In genomic region chr5:34582364-34582763, GRCh38 we compare ENCODE assay signal across 18 cellular contexts.
A peak's percentile ranks its signal among the peaks of the same experiment; 100 is the strongest.
DNase-seq lines count a peak whose midpoint lies in the region; ATAC-seq and TF ChIP-seq lines count a peak whose summit lies in the region.
"Had no signal": no experiment of that assay in that cellular context is flagged by ENCODE, and none has a peak within 500 bp of the region (broad histone marks: within the 10 kb centered on the region; RNA-seq: fewer than 3 reads in every experiment).

No MANE protein-coding gene starts in this region.

- no TSS peak for BruUV-seq in HCT116 (replicated peaks; lab: Mats Ljungman, UMichigan)

- no peak for DNase-seq in HCT116 (ENCODE audit: low read depth, low spot score)
- DNase-seq in RWPE2 (ENCODE audit: low spot score), result no peak
- DNase-seq in iPS DF 19.7 (ENCODE audit: low read depth, low spot score), result peak; percentile 15
- DNase-seq in midbrain (lab: John Stamatoyannopoulos, UW), result no peak
- DNase-seq in right atrium auricular region (ENCODE audit: low spot score), result no peak
- no peak for DNase-seq in trophoblast cell
- DNase-seq: activated CD4-positive, alpha-beta memory T cell treated with anti-CD3 and anti-CD28 coated beads for 36 hours; activated T-cell treated with anti-CD3 and anti-CD28 coated beads, Interleukin-2, amount 50 U/mL, for 4 hours; Caco-2; esophagus squamous epithelium; kidney; NCI-H2107; sigmoid colon; stimulated activated CD4-positive, alpha-beta T cell treated with anti-CD3 and anti-CD28 coated beads, Interleukin-2, amount 100 ng/mL, for 48 hours had no signal

- ATAC-seq in HCT116 (peak; percentile 76), RWPE2 (ENCODE audit: low read depth) (no peak), HG03565 (IDR thresholded peaks at IDR 0.05; ENCODE audit: unreplicated experiment) (no peak)
- ATAC-seq: activated naive CD4-positive, alpha-beta T cell treated with anti-CD3 and anti-CD28 coated beads, Interleukin-2, amount 50 U/mL, for 72 hours; activated T-cell treated with anti-CD3 and anti-CD28 coated beads, Interleukin-2, amount 50 U/mL, for 4 hours had no signal

- intact Hi-C loops in HCT116 (cut with micrococcal nuclease), result no loop called here

- no peak overlapping the region for H3K23ac ChIP-seq in trophoblast cell (ENCODE audit: low read length)

- no CpG with 5 or more reads among the region's 3 CpGs for WGBS in trophoblast cell (ENCODE audit: extremely low coverage, insufficient coverage, insufficient read length)

- H3K79me2 ChIP-seq in HCT116 (ENCODE audit: insufficient read depth, low read length) (no peaks in the 10 kb centered on the region), trophoblast cell (ENCODE audit: control insufficient read depth, insufficient read depth, low read length, poor library complexity) (peaks cover 2% of the 10 kb centered on the region)

- H3K9me2 ChIP-seq in HCT116 (ENCODE audit: insufficient read depth), result no peaks in the 10 kb centered on the region

- H3K9me3 ChIP-seq in BLaER1 treated with 17β-estradiol and CSF1 and Interleukin-3, amounts not matched to agents 10 nM and 100 nM (replicated peaks in 1 of 11), result peaks cover 0 to 20% (median 11%) of the 10 kb centered on the region in 11 experiments; a peak in 14 of 22 replicates
- H3K9me3 ChIP-seq in HCT116 (ENCODE audit: control insufficient read depth in 1 of 2, insufficient read depth in 1 of 2, low read depth in 1 of 2, low read length in 2 of 2) (no peaks in the 10 kb centered on the region), RWPE2 (ENCODE audit: severe bottlenecking) (no peaks in the 10 kb centered on the region), right atrium auricular region (no peaks in the 10 kb centered on the region), trophoblast cell (ENCODE audit: insufficient read depth, low read depth, low read length) (peaks cover 3% of the 10 kb centered on the region)
- H3K9me3 ChIP-seq: Caco-2, esophagus squamous epithelium, sigmoid colon had no signal

- no peak overlapping the region for H3K18ac ChIP-seq in trophoblast cell (ENCODE audit: low read length)

- RAD21 ChIA-PET in HCT116 (lab: Charles Lee; ENCODE audit: low non-redundant PET in 1 of 2, low total read pairs in 2 of 2, uncharacterized antibody in 2 of 2, unreplicated experiment in 2 of 2), result no interaction called here

- H2BK120ac ChIP-seq in trophoblast cell (ENCODE audit: insufficient read depth, low read length, poor library complexity), result no peak overlapping the region

- POLR2A ChIA-PET in HCT116 (lab: Charles Lee), result interaction anchor here (0.9 kb wide), 1 partner anchor 11 kb away, joined by 3 read pairs; no protein-coding TSS in a partner anchor

- TF ChIP-seq POLR2A in HCT116 (IDR thresholded peaks at IDR 0.05; ENCODE audit: borderline replicate concordance, extremely low read depth, insufficient read depth, insufficient read length), result no peak

- H3K27ac ChIP-seq in BLaER1 treated with 17β-estradiol and CSF1 and Interleukin-3, amounts not matched to agents 10 nM and 100 nM, result peak overlapping the region in 6 of 11 experiments; percentile 16 to 97 (median 84); a peak in 12 of 22 replicates
- no peak overlapping the region for H3K27ac ChIP-seq in HCT116 (ENCODE audit: low read depth, low read length)
- peak overlapping the region; percentile 98 for H3K27ac ChIP-seq in RWPE2 (ENCODE audit: poor library complexity, severe bottlenecking)
- H3K27ac ChIP-seq in right atrium auricular region, result no peak overlapping the region
- no peak overlapping the region for H3K27ac ChIP-seq in trophoblast cell (ENCODE audit: low read depth, low read length)
- H3K27ac ChIP-seq: sigmoid colon, SK-N-MC had no signal

- no peak overlapping the region for H3K14ac ChIP-seq in trophoblast cell (ENCODE audit: low read length)

- peak overlapping the region in 2 of 11 experiments; percentile 51 to 74; a peak in 6 of 22 replicates for H3K9ac ChIP-seq in BLaER1 treated with 17β-estradiol and CSF1 and Interleukin-3, amounts not matched to agents 10 nM and 100 nM
- H3K9ac ChIP-seq in HCT116 (ENCODE audit: low read length), result no peak overlapping the region
- no peak overlapping the region for H3K9ac ChIP-seq in trophoblast cell (ENCODE audit: low read length)

- CTCF ChIA-PET in HCT116 (lab: Charles Lee), result no interaction called here

- no peak overlapping the region for H3K4me3 ChIP-seq in BLaER1 treated with 17β-estradiol and CSF1 and Interleukin-3, amounts not matched to agents 10 nM and 100 nM
- H3K4me3 ChIP-seq in HCT116 (replicated peaks in 1 of 2; ENCODE audit: low read depth in 1 of 2, low read length in 2 of 2), result no peak overlapping the region
- H3K4me3 ChIP-seq in RWPE2 (ENCODE audit: severe bottlenecking), result no peak overlapping the region
- no peak overlapping the region for H3K4me3 ChIP-seq in right atrium auricular region
- H3K4me3 ChIP-seq in trophoblast cell (ENCODE audit: low read depth, low read length), result no peak overlapping the region
- H3K4me3 ChIP-seq: esophagus squamous epithelium, sigmoid colon, SK-N-MC had no signal

- H3K4ac ChIP-seq in trophoblast cell (ENCODE audit: low read depth, low read length), result no peak overlapping the region

- no peak overlapping the region for H4K91ac ChIP-seq in trophoblast cell (ENCODE audit: low read depth, low read length)

- no peak for TF ChIP-seq RAD21 in HCT116 (IDR thresholded peaks at IDR 0.05; ENCODE audit: low read depth)

- H2BK5ac ChIP-seq in trophoblast cell (ENCODE audit: low read depth, low read length, poor library complexity), result no peak overlapping the region

- peaks cover 10% of the 10 kb centered on the region for H3K79me1 ChIP-seq in trophoblast cell (ENCODE audit: low read length)

- no peaks in the 10 kb centered on the region for H3K27me3 ChIP-seq in BLaER1 treated with 17β-estradiol and CSF1 and Interleukin-3, amounts not matched to agents 10 nM and 100 nM
- H3K27me3 ChIP-seq in HCT116 (ENCODE audit: insufficient read depth, low read length) (no peaks in the 10 kb centered on the region), RWPE2 (ENCODE audit: insufficient read depth, poor library complexity, severe bottlenecking) (no peaks in the 10 kb centered on the region), right atrium auricular region (no peaks in the 10 kb centered on the region), trophoblast cell (ENCODE audit: insufficient read depth, low read length) (no peaks in the 10 kb centered on the region)
- H3K27me3 ChIP-seq: esophagus squamous epithelium, sigmoid colon had no signal

- no peak overlapping the region for H2AFZ ChIP-seq in HCT116 (ENCODE audit: low read depth, low read length, poor library complexity, severe bottlenecking)
- no peak overlapping the region for H2AFZ ChIP-seq in trophoblast cell (ENCODE audit: insufficient read depth, low read length, poor library complexity)

- no peak overlapping the region for H4K8ac ChIP-seq in trophoblast cell (ENCODE audit: low read depth, low read length)

- H3K4me2 ChIP-seq in BLaER1 treated with 17β-estradiol and CSF1 and Interleukin-3, amounts not matched to agents 10 nM and 100 nM, result peak overlapping the region in 5 of 11 experiments; percentile 57 to 80 (median 78); a peak in 11 of 22 replicates
- H3K4me2 ChIP-seq in HCT116 (ENCODE audit: low read length) (no peak overlapping the region), trophoblast cell (ENCODE audit: low read length) (no peak overlapping the region)

- no peaks in the 10 kb centered on the region for H4K20me1 ChIP-seq in BLaER1 treated with 17β-estradiol and CSF1 and Interleukin-3, amounts not matched to agents 10 nM and 100 nM
- no peaks in the 10 kb centered on the region for H4K20me1 ChIP-seq in HCT116 (ENCODE audit: insufficient read depth)

- H3K36me3 ChIP-seq in BLaER1 treated with 17β-estradiol and CSF1 and Interleukin-3, amounts not matched to agents 10 nM and 100 nM, result 0 out of 22 replicates have a peak, but pooled peaks cover 0 to 5% (median 0%) of the 10 kb centered on the region in 11 experiments
- H3K36me3 ChIP-seq in HCT116 (ENCODE audit: control insufficient read depth in 1 of 2, insufficient read depth in 2 of 2, low read length in 2 of 2) (no peaks in the 10 kb centered on the region), RWPE2 (ENCODE audit: low read depth) (no peaks in the 10 kb centered on the region), right atrium auricular region (no peaks in the 10 kb centered on the region), trophoblast cell (ENCODE audit: control insufficient read depth in 1 of 2, insufficient read depth in 2 of 2, low read length in 2 of 2) (no peaks in the 10 kb centered on the region)
- H3K36me3 ChIP-seq: esophagus squamous epithelium, sigmoid colon had no signal

- H3K4me1 ChIP-seq in BLaER1 treated with 17β-estradiol and CSF1 and Interleukin-3, amounts not matched to agents 10 nM and 100 nM, result peaks cover 0 to 62% (median 48%) of the 10 kb centered on the region in 10 experiments; a peak in 15 of 20 replicates
- H3K4me1 ChIP-seq in HCT116 (ENCODE audit: control insufficient read depth in 1 of 2, insufficient read depth in 2 of 2, low read length in 2 of 2), result no peaks in the 10 kb centered on the region
- H3K4me1 ChIP-seq in RWPE2 (ENCODE audit: insufficient read depth, poor library complexity, severe bottlenecking), result peaks cover 39% of the 10 kb centered on the region
- no peaks in the 10 kb centered on the region for H3K4me1 ChIP-seq in right atrium auricular region
- peaks cover 8 to 9% of the 10 kb centered on the region in 2 experiments for H3K4me1 ChIP-seq in trophoblast cell (ENCODE audit: control insufficient read depth in 1 of 2, insufficient read depth in 2 of 2, low read length in 2 of 2)
- H3K4me1 ChIP-seq: esophagus squamous epithelium had no signal

- TF ChIP-seq CTCF in HCT116 (IDR thresholded peaks at IDR 0.05 in 2 of 3, conservative IDR thresholded peaks at IDR 0.05 in 1 of 3; ENCODE audit: borderline replicate concordance in 1 of 3, insufficient read depth in 1 of 3, low read depth in 2 of 3, low read length in 2 of 3), result no peak
- no peak for TF ChIP-seq CTCF in RWPE2 (IDR thresholded peaks at IDR 0.05; ENCODE audit: poor library complexity, severe bottlenecking)
- TF ChIP-seq CTCF in right atrium auricular region (IDR thresholded peaks at IDR 0.05), result no peak

- no peak overlapping the region for H4K12ac ChIP-seq in trophoblast cell (ENCODE audit: low read depth, low read length)

- H2BK12ac ChIP-seq in trophoblast cell (ENCODE audit: low read length), result no peak overlapping the region

- no peak overlapping the region for H2AK5ac ChIP-seq in trophoblast cell (ENCODE audit: low read length)

TF ChIP-seq in HCT116, 20 proteins besides CTCF, POLR2A, EP300 and RAD21:
- no peak for TF ChIP-seq POLR2AphosphoS5 (IDR thresholded peaks at IDR 0.05; ENCODE audit: low read depth, low read length)
- no peak for TF ChIP-seq TCF7L2 (IDR thresholded peaks at IDR 0.05; ENCODE audit: borderline replicate concordance, extremely low read depth, insufficient read depth, insufficient read length)

Comparison
In these comparisons a context has a peak if more than half of its experiments do, and no peak if none do; other contexts are left out.
1. H3K27ac ChIP-seq: peak in BLaER1 treated with 17β-estradiol and CSF1 and Interleukin-3, amounts not matched to agents 10 nM and 100 nM (6 of 11) and RWPE2 (single experiment); none in HCT116 (single experiment), right atrium auricular region (0 of 2) and trophoblast cell (single experiment).